In the genomic region with DNA sequence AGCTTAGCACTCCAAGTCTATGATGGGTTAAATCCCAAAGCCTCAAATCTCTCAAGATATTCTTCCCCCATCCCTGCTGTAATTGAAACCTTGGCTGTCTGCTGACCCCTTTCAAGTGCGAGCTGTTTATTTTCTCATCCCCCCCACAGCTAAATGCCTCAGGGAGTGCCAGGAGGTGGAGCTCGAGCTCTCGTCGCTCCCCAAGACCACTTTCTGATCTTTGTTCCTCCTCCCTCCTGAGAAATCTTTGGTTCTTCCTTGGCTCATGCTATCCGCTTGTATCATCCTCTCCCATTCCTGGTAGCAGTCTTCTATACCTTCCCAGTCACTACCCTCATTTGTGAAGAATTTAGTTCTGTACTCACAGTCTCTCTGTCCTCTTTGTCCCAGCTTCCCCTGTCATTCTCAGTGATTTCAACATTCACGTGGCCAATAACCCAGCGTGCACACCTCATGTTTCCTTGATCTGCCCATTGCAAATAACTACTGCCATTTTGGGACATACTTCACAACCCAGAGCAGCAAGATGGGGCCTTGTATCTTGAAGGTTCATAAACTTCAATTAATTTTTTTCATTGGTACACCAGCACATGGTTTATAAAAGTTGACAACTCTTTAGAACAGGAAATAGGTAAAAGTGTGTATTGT, we compare ENCODE assay signal across 22 cellular contexts. TPM values are rescaled to one million over a fixed set of nuclear protein-coding genes. Genes with fewer than 3 reads are reported as not detected.
DNase-seq lines count a peak whose midpoint lies in the region; ATAC-seq and TF ChIP-seq lines count a peak whose summit lies in the region.
"Had no signal": no experiment of that assay in that cellular context is flagged by ENCODE, and none has a peak within 500 bp of the region (broad histone marks: within the 10 kb centered on the region; RNA-seq: fewer than 3 reads in every experiment).

No MANE protein-coding gene starts in this region.

- CTCF ChIA-PET in Calu3 (lab: Charles Lee) = no interaction called here

- intact Hi-C loops in Calu3 (cut with micrococcal nuclease; ENCODE audit: unreplicated experiment) = loop anchor here (5.0 kb wide), 1 partner anchor 77 kb away; the partner anchor contains the start of gene SLC25A5
- intact Hi-C loops in colonic mucosa (cut with DNase I) = no loop called here
- intact Hi-C loops in mucosa of descending colon (cut with DNase I, micrococcal nuclease) = no loop called here

- H3K36me3 ChIP-seq in colonic mucosa (no peaks in the 10 kb centered on the region), mucosa of descending colon (ENCODE audit: low read depth) (no peaks in the 10 kb centered on the region)
- H3K36me3 ChIP-seq: gastroesophageal sphincter, HAP-1, neutrophil had no signal

- no peaks in the 10 kb centered on the region for H3K27me3 Mint-ChIP-seq in Calu3 (ENCODE audit: unreplicated experiment)
- H3K27me3 Mint-ChIP-seq: activated CD4-positive, alpha-beta memory T cell treated with anti-CD3 and anti-CD28 coated beads for 36 hours; CD8-positive, alpha-beta memory T cell had no signal

- peak overlapping the region in 1 of 2 donors; percentile 14 for H3K9ac ChIP-seq in colonic mucosa (ENCODE audit: low read depth in 2 of 2, low read length in 2 of 2)

- H3K27ac ChIP-seq in colonic mucosa = peak overlapping the region; percentile 31
- H3K27ac ChIP-seq: gastroesophageal sphincter, neutrophil had no signal

- H3K27ac Mint-ChIP-seq in Calu3 (ENCODE audit: unreplicated experiment) = no peak overlapping the region
- H3K27ac Mint-ChIP-seq: activated CD4-positive, alpha-beta memory T cell treated with anti-CD3 and anti-CD28 coated beads for 36 hours; activated naive CD8-positive, alpha-beta T cell treated with anti-CD3 and anti-CD28 coated beads, Interleukin-2, amount 10 ng/mL, durations not matched to agents 7 days and 5 days; CD8-positive, alpha-beta memory T cell had no signal

- no peaks in the 10 kb centered on the region for H3K4me1 ChIP-seq in colonic mucosa
- peaks cover 2% of the 10 kb centered on the region for H3K4me1 ChIP-seq in mucosa of descending colon (ENCODE audit: low read depth)
- H3K4me1 ChIP-seq: gastroesophageal sphincter, HAP-1 had no signal

- no peak overlapping the region for H3K4me3 ChIP-seq in colonic mucosa
- no peak overlapping the region for H3K4me3 ChIP-seq in mucosa of descending colon
- H3K4me3 ChIP-seq: gastroesophageal sphincter, HAP-1 had no signal

- H3K27me3 ChIP-seq in colonic mucosa = no peaks in the 10 kb centered on the region
- H3K27me3 ChIP-seq: gastroesophageal sphincter, neutrophil had no signal

- peak overlapping the region; percentile 19 for H3K4me3 Mint-ChIP-seq in Calu3 (ENCODE audit: low read depth, unreplicated experiment)
- H3K4me3 Mint-ChIP-seq: activated CD4-positive, alpha-beta memory T cell treated with anti-CD3 and anti-CD28 coated beads for 36 hours; activated naive CD8-positive, alpha-beta T cell treated with anti-CD3 and anti-CD28 coated beads, Interleukin-2, amount 10 ng/mL, durations not matched to agents 7 days and 5 days; CD8-positive, alpha-beta memory T cell had no signal

- DNase-seq in Calu3 (no peak), NCI-H2227 treated with DMSO at 0.1 percent for 48 hours (lab: John Stamatoyannopoulos, UW) (peak; percentile 86), colonic mucosa (no peak), mucosa of descending colon (no peak), OCI-M1 (lab: John Stamatoyannopoulos, UW) (no peak), GM20000 (ENCODE audit: low spot score) (no peak), DMS 273 (lab: John Stamatoyannopoulos, UW; ENCODE audit: unreplicated experiment) (no peak)
- DNase-seq: activated CD4-positive, alpha-beta memory T cell treated with anti-CD3 and anti-CD28 coated beads for 36 hours; activated naive CD8-positive, alpha-beta T cell treated with anti-CD3 and anti-CD28 coated beads, Interleukin-2, amount 10 ng/mL, durations not matched to agents 7 days and 5 days; activated T-cell treated with anti-CD3 and anti-CD28 coated beads, Interleukin-2, amount 50 U/mL, for 48 hours; caudate nucleus; CD8-positive, alpha-beta memory T cell; mammary epithelial cell; NCI-H1930; NCI-H526; right cardiac atrium; RPMI8226; stimulated activated CD4-positive, alpha-beta T cell treated with anti-CD3 and anti-CD28 coated beads, Interleukin-2, amount 100 ng/mL, for 24 hours had no signal

- no peak for TF ChIP-seq CTCF in Calu3 (IDR thresholded peaks at IDR 0.05; ENCODE audit: unreplicated experiment)
- no peak for TF ChIP-seq CTCF in colonic mucosa (IDR thresholded peaks at IDR 0.05)
- no peak for TF ChIP-seq CTCF in mucosa of descending colon (IDR thresholded peaks at IDR 0.05)
- no peak for TF ChIP-seq CTCF in GM20000 (IDR thresholded peaks at IDR 0.05; ENCODE audit: extremely low read depth, missing control alignments)

- ATAC-seq in mucosa of descending colon (peak; percentile 50), GM18519 (IDR thresholded peaks at IDR 0.05; ENCODE audit: low FRiP score, unreplicated experiment) (no peak)
- ATAC-seq: gastroesophageal sphincter, right cardiac atrium had no signal

- H3K36me3 Mint-ChIP-seq in Calu3 (ENCODE audit: insufficient read depth, unreplicated experiment) = no peaks in the 10 kb centered on the region
- H3K36me3 Mint-ChIP-seq: activated CD4-positive, alpha-beta memory T cell treated with anti-CD3 and anti-CD28 coated beads for 36 hours; activated naive CD8-positive, alpha-beta T cell treated with anti-CD3 and anti-CD28 coated beads, Interleukin-2, amount 10 ng/mL, durations not matched to agents 7 days and 5 days; CD8-positive, alpha-beta memory T cell had no signal

- BruUV-seq in Calu3 (replicated peaks; lab: Mats Ljungman, UMichigan) = no TSS peak

- H3K9me3 ChIP-seq in colonic mucosa (no peaks in the 10 kb centered on the region), mucosa of descending colon (no peaks in the 10 kb centered on the region)
- H3K9me3 ChIP-seq: gastroesophageal sphincter, HAP-1, neutrophil had no signal

- peaks cover 14% of the 10 kb centered on the region for H3K4me1 Mint-ChIP-seq in Calu3 (ENCODE audit: low read depth, unreplicated experiment)

- no peaks in the 10 kb centered on the region for H3K9me3 Mint-ChIP-seq in Calu3 (ENCODE audit: low read depth, unreplicated experiment)
- H3K9me3 Mint-ChIP-seq: activated CD4-positive, alpha-beta memory T cell treated with anti-CD3 and anti-CD28 coated beads for 36 hours; activated naive CD8-positive, alpha-beta T cell treated with anti-CD3 and anti-CD28 coated beads, Interleukin-2, amount 10 ng/mL, durations not matched to agents 7 days and 5 days had no signal

RNA-seq across cellular contexts. Expression of gene SLC25A43, which starts 9.2 kb away (rescaled TPM):
- total RNA-seq in Calu3 (2022) (14.3 and 15.5 TPM in 2 replicates), colonic mucosa (10 to 100 TPM; 19.1 to 26.8 TPM), mucosa of descending colon (10 to 100 TPM; 19.3 to 31.2 (median 23.3) TPM)
